ENCODE assay signal across 1 cellular context in genomic region chr17:43134774-43135453, GRCh38.
TF ChIP-seq lines count a peak whose summit lies in the region.

No MANE protein-coding gene starts in this region.

TF ChIP-seq in HepG2, 621 proteins besides CTCF, POLR2A, EP300 and RAD21 (continued from another document and continues in another):
- TF ChIP-seq, protein P1, sequence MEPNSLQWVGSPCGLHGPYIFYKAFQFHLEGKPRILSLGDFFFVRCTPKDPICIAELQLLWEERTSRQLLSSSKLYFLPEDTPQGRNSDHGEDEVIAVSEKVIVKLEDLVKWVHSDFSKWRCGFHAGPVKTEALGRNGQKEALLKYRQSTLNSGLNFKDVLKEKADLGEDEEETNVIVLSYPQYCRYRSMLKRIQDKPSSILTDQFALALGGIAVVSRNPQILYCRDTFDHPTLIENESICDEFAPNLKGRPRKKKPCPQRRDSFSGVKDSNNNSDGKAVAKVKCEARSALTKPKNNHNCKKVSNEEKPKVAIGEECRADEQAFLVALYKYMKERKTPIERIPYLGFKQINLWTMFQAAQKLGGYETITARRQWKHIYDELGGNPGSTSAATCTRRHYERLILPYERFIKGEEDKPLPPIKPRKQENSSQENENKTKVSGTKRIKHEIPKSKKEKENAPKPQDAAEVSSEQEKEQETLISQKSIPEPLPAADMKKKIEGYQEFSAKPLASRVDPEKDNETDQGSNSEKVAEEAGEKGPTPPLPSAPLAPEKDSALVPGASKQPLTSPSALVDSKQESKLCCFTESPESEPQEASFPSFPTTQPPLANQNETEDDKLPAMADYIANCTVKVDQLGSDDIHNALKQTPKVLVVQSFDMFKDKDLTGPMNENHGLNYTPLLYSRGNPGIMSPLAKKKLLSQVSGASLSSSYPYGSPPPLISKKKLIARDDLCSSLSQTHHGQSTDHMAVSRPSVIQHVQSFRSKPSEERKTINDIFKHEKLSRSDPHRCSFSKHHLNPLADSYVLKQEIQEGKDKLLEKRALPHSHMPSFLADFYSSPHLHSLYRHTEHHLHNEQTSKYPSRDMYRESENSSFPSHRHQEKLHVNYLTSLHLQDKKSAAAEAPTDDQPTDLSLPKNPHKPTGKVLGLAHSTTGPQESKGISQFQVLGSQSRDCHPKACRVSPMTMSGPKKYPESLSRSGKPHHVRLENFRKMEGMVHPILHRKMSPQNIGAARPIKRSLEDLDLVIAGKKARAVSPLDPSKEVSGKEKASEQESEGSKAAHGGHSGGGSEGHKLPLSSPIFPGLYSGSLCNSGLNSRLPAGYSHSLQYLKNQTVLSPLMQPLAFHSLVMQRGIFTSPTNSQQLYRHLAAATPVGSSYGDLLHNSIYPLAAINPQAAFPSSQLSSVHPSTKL (CRISPR knock-in tag; IDR thresholded peaks at IDR 0.05) = peak; percentile 83
- TF ChIP-seq ZNF792 (CRISPR knock-in tag; IDR thresholded peaks at IDR 0.05) = peak; percentile 99
- peak; percentile 67 for TF ChIP-seq NCOA2 (CRISPR knock-in tag; IDR thresholded peaks at IDR 0.05)
- TF ChIP-seq IRF2 (CRISPR knock-in tag; IDR thresholded peaks at IDR 0.05) = 0 out of 2 replicates have a peak, but pooled peaks have one; percentile 19
- no peak for TF ChIP-seq HIVEP1 (CRISPR knock-in tag; IDR thresholded peaks at IDR 0.05)
- peak; percentile 34; the same call in 1 of the 2 replicates for TF ChIP-seq ZNF124 (CRISPR knock-in tag; IDR thresholded peaks at IDR 0.05)
- peak; percentile 91 for TF ChIP-seq ESRRA (CRISPR knock-in tag; IDR thresholded peaks at IDR 0.05; ENCODE audit: low read depth)
- peak; percentile 47 for TF ChIP-seq UBTF (CRISPR knock-in tag; IDR thresholded peaks at IDR 0.05)
- TF ChIP-seq ZNF576 (CRISPR knock-in tag; IDR thresholded peaks at IDR 0.05) = no peak
- TF ChIP-seq ZNF75D (CRISPR knock-in tag; IDR thresholded peaks at IDR 0.05; ENCODE audit: borderline replicate concordance) = no peak
- peak; percentile 66 for TF ChIP-seq SSRP1 (CRISPR knock-in tag; IDR thresholded peaks at IDR 0.05)
- TF ChIP-seq, protein P2, sequence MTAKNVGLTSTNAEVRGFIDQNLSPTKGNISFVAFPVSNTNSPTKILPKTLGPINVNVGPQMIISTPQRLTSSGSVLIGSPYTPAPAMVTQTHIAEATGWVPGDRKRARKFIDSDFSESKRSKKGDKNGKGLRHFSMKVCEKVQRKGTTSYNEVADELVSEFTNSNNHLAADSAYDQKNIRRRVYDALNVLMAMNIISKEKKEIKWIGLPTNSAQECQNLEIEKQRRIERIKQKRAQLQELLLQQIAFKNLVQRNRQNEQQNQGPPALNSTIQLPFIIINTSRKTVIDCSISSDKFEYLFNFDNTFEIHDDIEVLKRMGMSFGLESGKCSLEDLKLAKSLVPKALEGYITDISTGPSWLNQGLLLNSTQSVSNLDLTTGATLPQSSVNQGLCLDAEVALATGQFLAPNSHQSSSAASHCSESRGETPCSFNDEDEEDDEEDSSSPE (CRISPR knock-in tag; IDR thresholded peaks at IDR 0.05) = peak; percentile 48; the same call in 1 of the 2 replicates
- TF ChIP-seq CCAR2 (optimal IDR thresholded peaks at IDR 0.05; ENCODE audit: low read depth, low read length) = no peak
- TF ChIP-seq MAZ (IDR thresholded peaks at IDR 0.05; ENCODE audit: borderline replicate concordance, low read depth, low read length) = no peak
- TF ChIP-seq MAZ (CRISPR knock-in tag; IDR thresholded peaks at IDR 0.05; ENCODE audit: low read depth) = peak; percentile 57; the same call in 1 of the 2 replicates
- peak; percentile 55; the same call in 1 of the 2 replicates for TF ChIP-seq PPARG (CRISPR knock-in tag; conservative IDR thresholded peaks at IDR 0.05)
- TF ChIP-seq RARA (CRISPR knock-in tag; IDR thresholded peaks at IDR 0.05) = peak; percentile 96
- TF ChIP-seq ELK4 (CRISPR knock-in tag; IDR thresholded peaks at IDR 0.05; ENCODE audit: borderline replicate concordance) = no peak
- TF ChIP-seq, protein P3, sequence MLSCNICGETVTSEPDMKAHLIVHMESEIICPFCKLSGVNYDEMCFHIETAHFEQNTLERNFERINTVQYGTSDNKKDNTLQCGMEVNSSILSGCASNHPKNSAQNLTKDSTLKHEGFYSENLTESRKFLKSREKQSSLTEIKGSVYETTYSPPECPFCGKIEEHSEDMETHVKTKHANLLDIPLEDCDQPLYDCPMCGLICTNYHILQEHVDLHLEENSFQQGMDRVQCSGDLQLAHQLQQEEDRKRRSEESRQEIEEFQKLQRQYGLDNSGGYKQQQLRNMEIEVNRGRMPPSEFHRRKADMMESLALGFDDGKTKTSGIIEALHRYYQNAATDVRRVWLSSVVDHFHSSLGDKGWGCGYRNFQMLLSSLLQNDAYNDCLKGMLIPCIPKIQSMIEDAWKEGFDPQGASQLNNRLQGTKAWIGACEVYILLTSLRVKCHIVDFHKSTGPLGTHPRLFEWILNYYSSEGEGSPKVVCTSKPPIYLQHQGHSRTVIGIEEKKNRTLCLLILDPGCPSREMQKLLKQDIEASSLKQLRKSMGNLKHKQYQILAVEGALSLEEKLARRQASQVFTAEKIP (CRISPR knock-in tag; IDR thresholded peaks at IDR 0.05; ENCODE audit: borderline replicate concordance) = no peak
- 0 out of 2 replicates have a peak, but pooled peaks have one; percentile 55 for TF ChIP-seq IRF9 (CRISPR knock-in tag; IDR thresholded peaks at IDR 0.05; ENCODE audit: borderline replicate concordance)
- TF ChIP-seq ZNF335 (CRISPR knock-in tag; IDR thresholded peaks at IDR 0.05) = no peak
- no peak; the same call in 1 of the 2 replicates for TF ChIP-seq NR1H2 (CRISPR knock-in tag; IDR thresholded peaks at IDR 0.05; ENCODE audit: borderline replicate concordance, low read depth)
- TF ChIP-seq SPEN (CRISPR knock-in tag; IDR thresholded peaks at IDR 0.05; ENCODE audit: low read depth) = peak; percentile 55; the same call in 1 of the 2 replicates
- peak; percentile 57; the same call in 1 of the 2 replicates for TF ChIP-seq ZBTB7A (CRISPR knock-in tag; IDR thresholded peaks at IDR 0.05)
- TF ChIP-seq, protein P4, sequence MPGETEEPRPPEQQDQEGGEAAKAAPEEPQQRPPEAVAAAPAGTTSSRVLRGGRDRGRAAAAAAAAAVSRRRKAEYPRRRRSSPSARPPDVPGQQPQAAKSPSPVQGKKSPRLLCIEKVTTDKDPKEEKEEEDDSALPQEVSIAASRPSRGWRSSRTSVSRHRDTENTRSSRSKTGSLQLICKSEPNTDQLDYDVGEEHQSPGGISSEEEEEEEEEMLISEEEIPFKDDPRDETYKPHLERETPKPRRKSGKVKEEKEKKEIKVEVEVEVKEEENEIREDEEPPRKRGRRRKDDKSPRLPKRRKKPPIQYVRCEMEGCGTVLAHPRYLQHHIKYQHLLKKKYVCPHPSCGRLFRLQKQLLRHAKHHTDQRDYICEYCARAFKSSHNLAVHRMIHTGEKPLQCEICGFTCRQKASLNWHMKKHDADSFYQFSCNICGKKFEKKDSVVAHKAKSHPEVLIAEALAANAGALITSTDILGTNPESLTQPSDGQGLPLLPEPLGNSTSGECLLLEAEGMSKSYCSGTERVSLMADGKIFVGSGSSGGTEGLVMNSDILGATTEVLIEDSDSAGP (CRISPR knock-in tag; IDR thresholded peaks at IDR 0.05; ENCODE audit: borderline replicate concordance) = peak; percentile 50; the same call in 1 of the 2 replicates
- TF ChIP-seq, protein P5, sequence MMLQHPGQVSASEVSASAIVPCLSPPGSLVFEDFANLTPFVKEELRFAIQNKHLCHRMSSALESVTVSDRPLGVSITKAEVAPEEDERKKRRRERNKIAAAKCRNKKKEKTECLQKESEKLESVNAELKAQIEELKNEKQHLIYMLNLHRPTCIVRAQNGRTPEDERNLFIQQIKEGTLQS (CRISPR knock-in tag; IDR thresholded peaks at IDR 0.05) = no peak
- peak; percentile 54; the same call in 1 of the 2 replicates for TF ChIP-seq NRL (CRISPR knock-in tag; IDR thresholded peaks at IDR 0.05; ENCODE audit: borderline replicate concordance)
- TF ChIP-seq HDAC1 (CRISPR knock-in tag; IDR thresholded peaks at IDR 0.05) = peak; percentile 72
- TF ChIP-seq YY1 (IDR thresholded peaks at IDR 0.05; ENCODE audit: insufficient read depth, insufficient replicate concordance, low read depth, low read length) = no peak
- no peak for TF ChIP-seq NONO (IDR thresholded peaks at IDR 0.05)
- TF ChIP-seq NONO (CRISPR knock-in tag; conservative IDR thresholded peaks at IDR 0.05) = peak; percentile 64; the same call in 1 of the 2 replicates
- TF ChIP-seq JUNB (CRISPR knock-in tag; IDR thresholded peaks at IDR 0.05; ENCODE audit: borderline replicate concordance) = no peak
- 0 out of 2 replicates have a peak, but pooled peaks have one; percentile 41 for TF ChIP-seq ZNF225 (CRISPR knock-in tag; IDR thresholded peaks at IDR 0.05)
- TF ChIP-seq, protein P6, sequence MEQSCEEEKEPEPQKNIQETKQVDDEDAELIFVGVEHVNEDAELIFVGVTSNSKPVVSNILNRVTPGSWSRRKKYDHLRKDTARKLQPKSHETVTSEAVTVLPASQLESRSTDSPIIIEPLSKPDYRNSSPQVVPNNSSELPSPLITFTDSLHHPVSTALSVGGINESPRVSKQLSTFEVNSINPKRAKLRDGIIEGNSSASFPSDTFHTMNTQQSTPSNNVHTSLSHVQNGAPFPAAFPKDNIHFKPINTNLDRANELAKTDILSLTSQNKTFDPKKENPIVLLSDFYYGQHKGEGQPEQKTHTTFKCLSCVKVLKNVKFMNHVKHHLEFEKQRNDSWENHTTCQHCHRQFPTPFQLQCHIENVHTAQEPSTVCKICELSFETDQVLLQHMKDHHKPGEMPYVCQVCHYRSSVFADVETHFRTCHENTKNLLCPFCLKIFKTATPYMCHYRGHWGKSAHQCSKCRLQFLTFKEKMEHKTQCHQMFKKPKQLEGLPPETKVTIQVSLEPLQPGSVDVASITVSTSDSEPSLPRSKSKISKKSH (CRISPR knock-in tag; IDR thresholded peaks at IDR 0.05; ENCODE audit: borderline replicate concordance) = peak; percentile 55; the same call in 1 of the 2 replicates
- TF ChIP-seq NR2F1 (CRISPR knock-in tag; IDR thresholded peaks at IDR 0.05) = peak; percentile 84 to 89; a peak in 3 of 4 replicates
- no peak for TF ChIP-seq SMARCC2 (IDR thresholded peaks at IDR 0.05)
- no peak for TF ChIP-seq ZNF720 (CRISPR knock-in tag; IDR thresholded peaks at IDR 0.05)
- TF ChIP-seq XRCC5 (optimal IDR thresholded peaks at IDR 0.05; ENCODE audit: low read length) = peak; percentile 33
- TF ChIP-seq KDM3A (CRISPR knock-in tag; IDR thresholded peaks at IDR 0.05; ENCODE audit: low read depth) = no peak
- no peak for TF ChIP-seq ZNF672 (CRISPR knock-in tag; IDR thresholded peaks at IDR 0.05)
- TF ChIP-seq SKIL (CRISPR knock-in tag; IDR thresholded peaks at IDR 0.05; ENCODE audit: borderline replicate concordance) = peak; percentile 63; the same call in 1 of the 2 replicates
- peak; percentile 47 for TF ChIP-seq ISL2 (CRISPR knock-in tag; IDR thresholded peaks at IDR 0.05)
- TF ChIP-seq HNF4G (IDR thresholded peaks at IDR 0.05; ENCODE audit: borderline replicate concordance, low read depth, low read length) = peak; percentile 96
- TF ChIP-seq HNF4G (CRISPR knock-in tag; IDR thresholded peaks at IDR 0.05; ENCODE audit: borderline replicate concordance, low read depth) = peak; percentile 70; the same call in 1 of the 2 replicates
- peak; percentile 53; the same call in 1 of the 2 replicates for TF ChIP-seq DMAP1 (CRISPR knock-in tag; IDR thresholded peaks at IDR 0.05)
- TF ChIP-seq, protein P7, sequence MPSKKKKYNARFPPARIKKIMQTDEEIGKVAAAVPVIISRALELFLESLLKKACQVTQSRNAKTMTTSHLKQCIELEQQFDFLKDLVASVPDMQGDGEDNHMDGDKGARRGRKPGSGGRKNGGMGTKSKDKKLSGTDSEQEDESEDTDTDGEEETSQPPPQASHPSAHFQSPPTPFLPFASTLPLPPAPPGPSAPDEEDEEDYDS (CRISPR knock-in tag; IDR thresholded peaks at IDR 0.05) = no peak; the same call in 1 of the 2 replicates
